Comparison of ENCODE assay signal across 15 cellular contexts in genomic region chr2:241670333-241671110, GRCh38. TPM values are rescaled to one million over a fixed set of nuclear protein-coding genes. Genes with fewer than 3 reads are reported as not detected.
DNase-seq lines count a peak whose midpoint lies in the region; ATAC-seq and TF ChIP-seq lines count a peak whose summit lies in the region.
"Had no signal": no experiment of that assay in that cellular context is flagged by ENCODE, and none has a peak within 500 bp of the region (broad histone marks: within the 10 kb centered on the region; RNA-seq: fewer than 3 reads in every experiment).

No MANE protein-coding gene starts in this region.

- H3K18ac ChIP-seq in neuronal stem cell (ENCODE audit: low read length): no peak overlapping the region
- H3K18ac ChIP-seq in mesendoderm (ENCODE audit: low read length): no peak overlapping the region

- no peak overlapping the region for H4K5ac ChIP-seq in mesendoderm (ENCODE audit: low read length)

- H4K8ac ChIP-seq in neuronal stem cell (ENCODE audit: low read depth, low read length) (no peak overlapping the region), mesendoderm (ENCODE audit: low read depth, low read length) (no peak overlapping the region)

- no peak overlapping the region for H2BK5ac ChIP-seq in neuronal stem cell (ENCODE audit: low read length)
- H2BK5ac ChIP-seq in mesendoderm (ENCODE audit: low read length): no peak overlapping the region

- H3K36me3 ChIP-seq in left ventricle myocardium inferior (peaks cover 65% of the 10 kb centered on the region), right atrium auricular region (peaks cover 66% of the 10 kb centered on the region), neuronal stem cell (replicated peaks in 1 of 2; ENCODE audit: control insufficient read depth in 2 of 2, insufficient read depth in 2 of 2, low read length in 2 of 2) (peaks cover 38 to 85% of the 10 kb centered on the region in 2 donors), mesendoderm (ENCODE audit: control insufficient read depth, insufficient read depth, low read length) (peaks cover 5% of the 10 kb centered on the region)

- peak overlapping the region; percentile 34 for H3K27ac Mint-ChIP-seq in T-helper 17 cell
- H3K27ac Mint-ChIP-seq: GM23338, H9 had no signal

- no peak overlapping the region for H3K4me3 Mint-ChIP-seq in T-helper 17 cell
- H3K4me3 Mint-ChIP-seq: CD4-positive, alpha-beta memory T cell; GM23338; H9 had no signal

- H2BK120ac ChIP-seq in neuronal stem cell (ENCODE audit: low read depth, low read length): no peak overlapping the region
- H2BK120ac ChIP-seq in mesendoderm (ENCODE audit: low read depth, low read length): no peak overlapping the region

- no CpG with 5 or more reads among the region's 31 CpGs for WGBS in neuronal stem cell (ENCODE audit: extremely low coverage in 2 of 2, insufficient read length in 2 of 2, insufficient replicate concordance in 1 of 2), 2 donors
- no CpG with 5 or more reads among the region's 31 CpGs for WGBS in mesendoderm (ENCODE audit: extremely low coverage, insufficient coverage, low lambda C conversion rate)

- H3K4ac ChIP-seq in neuronal stem cell (ENCODE audit: low read length) (no peak overlapping the region), mesendoderm (ENCODE audit: low read depth, low read length) (no peak overlapping the region)

- peak overlapping the region; percentile 51 for H3K27ac ChIP-seq in left ventricle myocardium inferior (replicated peaks)
- H3K27ac ChIP-seq in right atrium auricular region: no peak overlapping the region
- no peak overlapping the region for H3K27ac ChIP-seq in neuronal stem cell (replicated peaks; ENCODE audit: low read length)
- H3K27ac ChIP-seq in mesendoderm (ENCODE audit: low read depth, low read length): no peak overlapping the region
- H3K27ac ChIP-seq: A549, C4-2B had no signal

- peak overlapping the region; percentile 85 for H3K23ac ChIP-seq in neuronal stem cell (ENCODE audit: low read depth, low read length, poor library complexity)
- H3K23ac ChIP-seq in mesendoderm (ENCODE audit: low read length): no peak overlapping the region

- no peak overlapping the region for H4K91ac ChIP-seq in neuronal stem cell (ENCODE audit: low read depth, low read length, poor library complexity)

- no peak overlapping the region for H2AFZ ChIP-seq in neuronal stem cell (ENCODE audit: low read length)
- H2AFZ ChIP-seq: GM23338 had no signal

- peaks cover 9% of the 10 kb centered on the region for H3K4me1 Mint-ChIP-seq in T-helper 17 cell

- no peak overlapping the region for H3K14ac ChIP-seq in neuronal stem cell (ENCODE audit: low read length)

- H2AK5ac ChIP-seq in neuronal stem cell (ENCODE audit: low read depth, low read length) (no peak overlapping the region), mesendoderm (ENCODE audit: low read length) (no peak overlapping the region)

- H3K4me1 ChIP-seq in left ventricle myocardium inferior: peaks cover 9% of the 10 kb centered on the region
- no peaks in the 10 kb centered on the region for H3K4me1 ChIP-seq in right atrium auricular region
- H3K4me1 ChIP-seq in neuronal stem cell (ENCODE audit: control insufficient read depth in 2 of 2, insufficient read depth in 1 of 2, low read depth in 1 of 2, low read length in 2 of 2): peaks cover 8 to 15% of the 10 kb centered on the region in 2 donors
- no peaks in the 10 kb centered on the region for H3K4me1 ChIP-seq in mesendoderm (ENCODE audit: control insufficient read depth, low read depth, low read length)
- H3K4me1 ChIP-seq: A549 had no signal

- no peak for ATAC-seq in T-helper 17 cell
- ATAC-seq: A549, GM12878, GM23338 had no signal

- H2BK12ac ChIP-seq in neuronal stem cell (ENCODE audit: low read length): no peak overlapping the region

- intact Hi-C loops in left ventricle myocardium inferior (cut with micrococcal nuclease): no loop called here

- H3K27me3 ChIP-seq in left ventricle myocardium inferior (ENCODE audit: low read depth) (no peaks in the 10 kb centered on the region), right atrium auricular region (no peaks in the 10 kb centered on the region), neuronal stem cell (ENCODE audit: control insufficient read depth in 3 of 3, insufficient read depth in 3 of 3, low read depth in 1 of 3, low read length in 3 of 3) (no peaks in the 10 kb centered on the region), mesendoderm (ENCODE audit: insufficient read depth, low read length, poor library complexity) (no peaks in the 10 kb centered on the region)
- H3K27me3 ChIP-seq: BE2C had no signal

- H3K9ac ChIP-seq in neuronal stem cell (ENCODE audit: low read depth, low read length, poor library complexity) (no peak overlapping the region), mesendoderm (ENCODE audit: low read length) (no peak overlapping the region)

- H3K9me3 ChIP-seq in left ventricle myocardium inferior (replicated peaks): no peaks in the 10 kb centered on the region
- no peaks in the 10 kb centered on the region for H3K9me3 ChIP-seq in right atrium auricular region
- H3K9me3 ChIP-seq in T-helper 17 cell (ENCODE audit: control insufficient read depth, low read length, poor library complexity, severe bottlenecking): no peaks in the 10 kb centered on the region
- H3K9me3 ChIP-seq in neuronal stem cell (replicated peaks in 1 of 2; ENCODE audit: control insufficient read depth in 2 of 2, insufficient read depth in 1 of 2, low read depth in 1 of 2, low read length in 2 of 2): no peaks in the 10 kb centered on the region
- H3K9me3 ChIP-seq: A549, BE2C had no signal

- H3K4me2 ChIP-seq in neuronal stem cell (ENCODE audit: insufficient read depth, low read length, poor library complexity, severe bottlenecking) (peak overlapping the region; percentile 11), mesendoderm (ENCODE audit: low read length) (no peak overlapping the region)
- H3K4me2 ChIP-seq: A549, GM23338 had no signal

- H3K27me3 Mint-ChIP-seq in T-helper 17 cell: no peaks in the 10 kb centered on the region
- H3K27me3 Mint-ChIP-seq: CD4-positive, alpha-beta memory T cell had no signal

- H3K79me1 ChIP-seq in neuronal stem cell (ENCODE audit: low read depth, low read length) (peaks cover 6% of the 10 kb centered on the region), mesendoderm (ENCODE audit: low read length) (peaks cover 2% of the 10 kb centered on the region)

- H2BK15ac ChIP-seq in neuronal stem cell (ENCODE audit: low read length) (no peak overlapping the region), mesendoderm (replicated peaks; ENCODE audit: low read depth) (no peak overlapping the region)

- no peak for TF ChIP-seq CTCF in left ventricle myocardium inferior (IDR thresholded peaks at IDR 0.05; ENCODE audit: borderline replicate concordance)
- no peak for TF ChIP-seq CTCF in right atrium auricular region (IDR thresholded peaks at IDR 0.05)

- no peak overlapping the region for H3K4me3 ChIP-seq in left ventricle myocardium inferior
- H3K4me3 ChIP-seq in right atrium auricular region: no peak overlapping the region
- H3K4me3 ChIP-seq in neuronal stem cell (ENCODE audit: low read length in 2 of 2): no peak overlapping the region
- no peak overlapping the region for H3K4me3 ChIP-seq in mesendoderm (ENCODE audit: low read length)
- H3K4me3 ChIP-seq: A549, GM12878, GM23338 had no signal

- DNase-seq in left ventricle myocardium inferior (no peak), right atrium auricular region (ENCODE audit: low spot score) (no peak), T-helper 17 cell (no peak), neuronal stem cell (ENCODE audit: low spot score) (no peak), OCI-M1 (lab: John Stamatoyannopoulos, UW) (no peak), cortex of kidney (lab: John Stamatoyannopoulos, UW) (no peak), mesendoderm (no peak)
- DNase-seq: BE2C, DMS79, H9 had no signal

- H3K36me3 Mint-ChIP-seq in T-helper 17 cell (ENCODE audit: low read depth): no peaks in the 10 kb centered on the region

- no peak overlapping the region for H3K56ac ChIP-seq in mesendoderm (ENCODE audit: low read length)

- H3K79me2 ChIP-seq in mesendoderm (ENCODE audit: control insufficient read depth, insufficient read depth, low read length): no peaks in the 10 kb centered on the region

RNA-seq across cellular contexts. Expression of gene DTYMK, which starts 16.1 kb away (rescaled TPM):
- total RNA-seq in left ventricle myocardium inferior (10.6 TPM), right atrium auricular region (1 to 10 TPM; 6.4 to 6.6 TPM), T-helper 17 cell (10 to 100 TPM; 11.9 TPM)
- polyA plus RNA-seq in neuronal stem cell (2013, experiment 1 of 2): 62.1 TPM
- polyA plus RNA-seq in neuronal stem cell (2013, experiment 2 of 2): 62.7 TPM
- polyA plus RNA-seq in mesendoderm (2013, experiment 1 of 2): 58.2 TPM
- polyA plus RNA-seq in mesendoderm (2013, experiment 2 of 2): 58.3 TPM

RNA-seq across cellular contexts. Expression of gene ING5, which starts 31.3 kb away (rescaled TPM):
- total RNA-seq in left ventricle myocardium inferior (20.0 TPM), right atrium auricular region (10 to 100 TPM; 21.9 to 32.7 TPM), T-helper 17 cell (10 to 100 TPM; 50.2 to 60.8 TPM)
- polyA plus RNA-seq in neuronal stem cell (2013, experiment 1 of 2): 25.2 TPM
- 27.0 TPM for polyA plus RNA-seq in neuronal stem cell (2013, experiment 2 of 2)
- polyA plus RNA-seq in mesendoderm (2013, experiment 1 of 2): 27.1 TPM
- 26.3 TPM for polyA plus RNA-seq in mesendoderm (2013, experiment 2 of 2)

RNA-seq across cellular contexts. Expression of gene ATG4B, which starts 33.0 kb away (rescaled TPM):
- total RNA-seq in left ventricle myocardium inferior: 39.9 TPM
- total RNA-seq in right atrium auricular region: 10 to 100 TPM; 47.8 to 53.0 TPM
- 100 to 1,000 TPM; 104 to 119 TPM for total RNA-seq in T-helper 17 cell
- 64.1 TPM for polyA plus RNA-seq in neuronal stem cell (2013, experiment 1 of 2)
- polyA plus RNA-seq in neuronal stem cell (2013, experiment 2 of 2): 62.1 TPM
- polyA plus RNA-seq in mesendoderm (2013, experiment 1 of 2): 52.9 TPM
- 53.9 TPM for polyA plus RNA-seq in mesendoderm (2013, experiment 2 of 2)

RNA-seq across cellular contexts. Expression of gene THAP4, which starts 33.6 kb away (rescaled TPM):
- total RNA-seq in left ventricle myocardium inferior (68.8 TPM), right atrium auricular region (10 to 100 TPM; 76.8 to 94.7 TPM), T-helper 17 cell (10 to 100 TPM; 28.0 to 36.9 TPM)
- polyA plus RNA-seq in neuronal stem cell (2013, experiment 1 of 2): 54.6 TPM
- polyA plus RNA-seq in neuronal stem cell (2013, experiment 2 of 2): 56.0 TPM
- polyA plus RNA-seq in mesendoderm (2013, experiment 1 of 2): 74.2 TPM
- polyA plus RNA-seq in mesendoderm (2013, experiment 2 of 2): 76.2 TPM
